In the genomic region with DNA sequence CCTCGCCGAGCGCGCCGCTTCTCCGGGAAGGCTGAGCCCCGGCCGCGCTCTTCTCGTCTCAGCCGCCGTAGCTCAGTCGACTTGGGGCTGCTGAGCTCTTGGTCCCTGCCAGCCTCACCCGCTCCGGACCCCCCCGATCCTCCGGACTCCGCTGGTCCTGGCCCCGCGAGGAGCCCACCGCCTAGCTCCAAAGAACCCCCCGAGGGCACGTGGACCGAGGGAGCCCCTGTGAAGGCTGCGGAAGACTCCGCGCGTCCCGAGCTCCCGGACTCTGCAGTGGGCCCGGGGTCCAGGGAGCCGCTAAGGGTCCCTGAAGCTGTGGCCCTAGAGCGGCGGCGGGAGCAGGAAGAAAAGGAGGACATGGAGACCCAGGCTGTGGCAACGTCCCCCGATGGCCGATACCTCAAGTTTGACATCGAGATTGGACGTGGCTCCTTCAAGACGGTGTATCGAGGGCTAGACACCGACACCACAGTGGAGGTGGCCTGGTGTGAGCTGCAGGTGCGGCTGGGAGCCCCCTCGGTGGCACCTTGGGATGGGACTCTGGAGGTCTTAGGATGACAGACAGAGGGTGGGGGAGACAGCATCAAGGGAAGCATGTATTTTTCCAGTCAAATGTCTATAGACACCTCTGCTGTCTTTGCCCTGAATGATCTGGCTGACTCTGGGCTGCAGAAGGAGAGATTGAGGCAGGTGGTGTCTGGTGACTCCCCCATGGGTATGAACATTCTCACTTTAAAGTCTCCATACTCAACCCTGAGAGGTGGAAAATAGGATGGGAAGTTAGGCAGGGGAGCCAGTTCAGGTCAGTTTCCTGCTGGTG, we compare ENCODE assay signal across 1 cellular context.
A peak's percentile ranks its signal among the peaks of the same experiment; 100 is the strongest.
TF ChIP-seq lines count a peak whose summit lies in the region.

No MANE protein-coding gene starts in this region.

TF ChIP-seq in HepG2, 621 proteins besides CTCF, POLR2A, EP300 and RAD21 (continued from another document):
- TF ChIP-seq ZBTB40 (IDR thresholded peaks at IDR 0.05) (no peak), ZBTB40 (CRISPR knock-in tag; IDR thresholded peaks at IDR 0.05) (no peak; the same call in 1 of the 2 replicates), DR1 (CRISPR knock-in tag; IDR thresholded peaks at IDR 0.05) (no peak), ZKSCAN5 (CRISPR knock-in tag; IDR thresholded peaks at IDR 0.05) (no peak), KDM6A (CRISPR knock-in tag; IDR thresholded peaks at IDR 0.05; ENCODE audit: low read depth) (no peak), ZNF670 (CRISPR knock-in tag; IDR thresholded peaks at IDR 0.05; ENCODE audit: borderline replicate concordance) (no peak), ZBTB38 (CRISPR knock-in tag; IDR thresholded peaks at IDR 0.05) (peak; percentile 39; the same call in 1 of the 2 replicates), HOXA5 (CRISPR knock-in tag; IDR thresholded peaks at IDR 0.05) (no peak), HDAC6 (IDR thresholded peaks at IDR 0.05; ENCODE audit: low read depth, low read length) (no peak), TFE3 (CRISPR knock-in tag; IDR thresholded peaks at IDR 0.05) (no peak), ZFX (CRISPR knock-in tag; IDR thresholded peaks at IDR 0.05; ENCODE audit: low read depth) (no peak), ATF6 (CRISPR knock-in tag; conservative IDR thresholded peaks at IDR 0.05) (no peak), TEAD2 (CRISPR knock-in tag; IDR thresholded peaks at IDR 0.05) (no peak), HNRNPLL (IDR thresholded peaks at IDR 0.05; ENCODE audit: low read depth, low read length, poor library complexity, severe bottlenecking) (peak; percentile 2), TAF15 (IDR thresholded peaks at IDR 0.05; ENCODE audit: low read depth, low read length, poor library complexity, severe bottlenecking) (no peak), GTF3A (CRISPR knock-in tag; conservative IDR thresholded peaks at IDR 0.05) (no peak), ZSCAN21 (CRISPR knock-in tag; IDR thresholded peaks at IDR 0.05; ENCODE audit: borderline replicate concordance) (no peak), ZNF317 (CRISPR knock-in tag; IDR thresholded peaks at IDR 0.05) (peak; percentile 73), AKNA (CRISPR knock-in tag; IDR thresholded peaks at IDR 0.05; ENCODE audit: borderline replicate concordance) (no peak), MTF1 (CRISPR knock-in tag; IDR thresholded peaks at IDR 0.05) (0 out of 2 replicates have a peak, but pooled peaks have one; percentile 59)
- TF ChIP-seq, protein P1, sequence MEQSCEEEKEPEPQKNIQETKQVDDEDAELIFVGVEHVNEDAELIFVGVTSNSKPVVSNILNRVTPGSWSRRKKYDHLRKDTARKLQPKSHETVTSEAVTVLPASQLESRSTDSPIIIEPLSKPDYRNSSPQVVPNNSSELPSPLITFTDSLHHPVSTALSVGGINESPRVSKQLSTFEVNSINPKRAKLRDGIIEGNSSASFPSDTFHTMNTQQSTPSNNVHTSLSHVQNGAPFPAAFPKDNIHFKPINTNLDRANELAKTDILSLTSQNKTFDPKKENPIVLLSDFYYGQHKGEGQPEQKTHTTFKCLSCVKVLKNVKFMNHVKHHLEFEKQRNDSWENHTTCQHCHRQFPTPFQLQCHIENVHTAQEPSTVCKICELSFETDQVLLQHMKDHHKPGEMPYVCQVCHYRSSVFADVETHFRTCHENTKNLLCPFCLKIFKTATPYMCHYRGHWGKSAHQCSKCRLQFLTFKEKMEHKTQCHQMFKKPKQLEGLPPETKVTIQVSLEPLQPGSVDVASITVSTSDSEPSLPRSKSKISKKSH (CRISPR knock-in tag; IDR thresholded peaks at IDR 0.05; ENCODE audit: borderline replicate concordance), result peak; percentile 83
- TF ChIP-seq, protein P2, sequence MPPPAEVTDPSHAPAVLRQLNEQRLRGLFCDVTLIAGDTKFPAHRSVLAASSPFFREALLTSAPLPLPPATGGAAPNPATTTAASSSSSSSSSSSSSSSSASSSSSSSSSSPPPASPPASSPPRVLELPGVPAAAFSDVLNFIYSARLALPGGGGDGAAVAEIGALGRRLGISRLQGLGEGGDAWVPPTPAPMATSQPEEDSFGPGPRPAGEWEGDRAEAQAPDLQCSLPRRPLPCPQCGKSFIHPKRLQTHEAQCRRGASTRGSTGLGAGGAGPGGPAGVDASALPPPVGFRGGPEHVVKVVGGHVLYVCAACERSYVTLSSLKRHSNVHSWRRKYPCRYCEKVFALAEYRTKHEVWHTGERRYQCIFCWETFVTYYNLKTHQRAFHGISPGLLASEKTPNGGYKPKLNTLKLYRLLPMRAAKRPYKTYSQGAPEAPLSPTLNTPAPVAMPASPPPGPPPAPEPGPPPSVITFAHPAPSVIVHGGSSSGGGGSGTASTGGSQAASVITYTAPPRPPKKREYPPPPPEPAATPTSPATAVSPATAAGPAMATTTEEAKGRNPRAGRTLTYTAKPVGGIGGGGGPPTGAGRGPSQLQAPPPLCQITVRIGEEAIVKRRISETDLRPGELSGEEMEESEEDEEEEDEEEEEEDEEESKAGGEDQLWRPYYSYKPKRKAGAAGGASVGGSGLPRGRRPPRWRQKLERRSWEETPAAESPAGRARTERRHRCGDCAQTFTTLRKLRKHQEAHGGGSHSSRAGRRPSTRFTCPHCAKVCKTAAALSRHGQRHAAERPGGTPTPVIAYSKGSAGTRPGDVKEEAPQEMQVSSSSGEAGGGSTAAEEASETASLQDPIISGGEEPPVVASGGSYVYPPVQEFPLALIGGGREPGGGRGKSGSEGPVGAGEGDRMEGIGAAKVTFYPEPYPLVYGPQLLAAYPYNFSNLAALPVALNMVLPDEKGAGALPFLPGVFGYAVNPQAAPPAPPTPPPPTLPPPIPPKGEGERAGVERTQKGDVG (CRISPR knock-in tag; IDR thresholded peaks at IDR 0.05; ENCODE audit: borderline replicate concordance), result no peak
TF ChIP-seq in HepG2: peak in this region for 130.
